In genomic region chr4:182018691-182019090, GRCh38 we compare ENCODE assay signal across 12 cellular contexts.
A peak's percentile ranks its signal among the peaks of the same experiment; 100 is the strongest.
DNase-seq lines count a peak whose midpoint lies in the region; ATAC-seq and TF ChIP-seq lines count a peak whose summit lies in the region.
"Had no signal": no experiment of that assay in that cellular context is flagged by ENCODE, and none has a peak within 500 bp of the region (broad histone marks: within the 10 kb centered on the region; RNA-seq: fewer than 3 reads in every experiment).

No MANE protein-coding gene starts in this region.

- H3K27ac ChIP-seq in gastroesophageal sphincter (no peak overlapping the region), left ventricle myocardium inferior (replicated peaks) (no peak overlapping the region)
- H3K27ac ChIP-seq: A549, dorsolateral prefrontal cortex had no signal

- H3K4me1 ChIP-seq in gastroesophageal sphincter (no peaks in the 10 kb centered on the region), left ventricle myocardium inferior (no peaks in the 10 kb centered on the region)
- H3K4me1 ChIP-seq: A549 had no signal

- no peak for TF ChIP-seq CTCF in GM06990 (IDR thresholded peaks at IDR 0.05; ENCODE audit: insufficient read depth, low read length, poor library complexity, severe bottlenecking)
- no peak for TF ChIP-seq CTCF in gastroesophageal sphincter (IDR thresholded peaks at IDR 0.05)
- TF ChIP-seq CTCF in left ventricle myocardium inferior (IDR thresholded peaks at IDR 0.05; ENCODE audit: borderline replicate concordance) = no peak

- no peaks in the 10 kb centered on the region for H3K27me3 ChIP-seq in GM06990 (replicated peaks; ENCODE audit: control insufficient read depth, insufficient read depth, low read length)
- H3K27me3 ChIP-seq in gastroesophageal sphincter = no peaks in the 10 kb centered on the region
- H3K27me3 ChIP-seq in left ventricle myocardium inferior (ENCODE audit: low read depth) = no peaks in the 10 kb centered on the region

- TF ChIP-seq POLR2A in gastroesophageal sphincter (IDR thresholded peaks at IDR 0.05) = no peak

- peak; percentile 43 for ATAC-seq in GM19328 (IDR thresholded peaks at IDR 0.05; ENCODE audit: unreplicated experiment)
- peak; percentile 60 for ATAC-seq in HG02678 (IDR thresholded peaks at IDR 0.05; ENCODE audit: unreplicated experiment)
- ATAC-seq in HG03354 (IDR thresholded peaks at IDR 0.05; ENCODE audit: poor library complexity, severe bottlenecking, unreplicated experiment) = peak; percentile 75
- ATAC-seq in gastroesophageal sphincter = no peak
- ATAC-seq: A549 had no signal

- H3K36me3 ChIP-seq in GM06990 (ENCODE audit: control insufficient read depth, insufficient read depth, low read length) = no peaks in the 10 kb centered on the region
- no peaks in the 10 kb centered on the region for H3K36me3 ChIP-seq in gastroesophageal sphincter
- no peaks in the 10 kb centered on the region for H3K36me3 ChIP-seq in left ventricle myocardium inferior

- H3K4me3 ChIP-seq in GM06990 (replicated peaks; ENCODE audit: low read depth, low read length) (peak overlapping the region; percentile 19; the same call in 1 of the 2 replicates), gastroesophageal sphincter (no peak overlapping the region), left ventricle myocardium inferior (no peak overlapping the region)
- H3K4me3 ChIP-seq: A549, dorsolateral prefrontal cortex had no signal

- H3K9me3 ChIP-seq in gastroesophageal sphincter = no peaks in the 10 kb centered on the region
- H3K9me3 ChIP-seq in left ventricle myocardium inferior (replicated peaks) = no peaks in the 10 kb centered on the region
- H3K9me3 ChIP-seq: A549 had no signal

- DNase-seq in GM06990 (ENCODE audit: extremely low read depth, insufficient read length) (no peak), D341Med (ENCODE audit: low spot score) (no peak), hypothalamus (lab: John Stamatoyannopoulos, UW) (no peak), left ventricle myocardium inferior (no peak)
- DNase-seq: activated T-cell treated with anti-CD3 and anti-CD28 coated beads, Interleukin-2, amount 50 U/mL, for 48 hours; dorsolateral prefrontal cortex; Karpas-422 had no signal

- intact Hi-C loops in left ventricle myocardium inferior (cut with micrococcal nuclease) = no loop called here

- 88 to 92% methylated on average over 2 of the region's 2 CpGs for WGBS in gastroesophageal sphincter (ENCODE audit: low coverage in 1 of 2), 2 donors

- TF ChIP-seq EP300 in gastroesophageal sphincter (IDR thresholded peaks at IDR 0.05) = no peak
